ENCODE assay signal across 21 cellular contexts in genomic region chr1:38424677-38425076, GRCh38.
"Had no signal": no experiment of that assay in that cellular context is flagged by ENCODE, and none has a peak within 500 bp of the region (broad histone marks: within the 10 kb centered on the region; RNA-seq: fewer than 3 reads in every experiment).

No MANE protein-coding gene starts in this region.

- H3K27ac Mint-ChIP-seq: naive thymus-derived CD4-positive, alpha-beta T cell; stimulated activated memory B cell treated with anti-CD40 and anti-IgM and Interleukin-4, amounts not matched to agents 10 μg/mL and 1 μg/mL and 100 μg/mL, for 72 hours; stimulated activated naive CD8-positive, alpha-beta T cell treated with anti-CD3 and anti-CD28 coated beads, Interleukin-15, Interleukin-2, amounts not matched to agents 100 ng/mL and 50 ng/mL, for 24 hours had no signal

- H3K36me3 Mint-ChIP-seq: stimulated activated memory B cell treated with anti-CD40 and anti-IgM and Interleukin-4, amounts not matched to agents 10 μg/mL and 1 μg/mL and 100 μg/mL, for 72 hours had no signal

- H3K4me3 Mint-ChIP-seq: naive thymus-derived CD4-positive, alpha-beta T cell; stimulated activated memory B cell treated with anti-CD40 and anti-IgM and Interleukin-4, amounts not matched to agents 10 μg/mL and 1 μg/mL and 100 μg/mL, for 72 hours; stimulated activated naive CD8-positive, alpha-beta T cell treated with anti-CD3 and anti-CD28 coated beads, Interleukin-15, Interleukin-2, amounts not matched to agents 100 ng/mL and 50 ng/mL, for 24 hours had no signal

- H3K27me3 Mint-ChIP-seq: stimulated activated memory B cell treated with anti-CD40 and anti-IgM and Interleukin-4, amounts not matched to agents 10 μg/mL and 1 μg/mL and 100 μg/mL, for 72 hours had no signal

- H3K27ac ChIP-seq: dorsolateral prefrontal cortex, heart left ventricle, spleen, tibial artery, upper lobe of left lung, uterus had no signal

- H3K4me3 ChIP-seq: dorsolateral prefrontal cortex, heart left ventricle, lung, spleen, tibial artery, upper lobe of left lung, uterus had no signal

- H3K4me1 ChIP-seq: heart left ventricle, spleen, tibial artery, uterus had no signal

- H3K4me1 Mint-ChIP-seq: naive thymus-derived CD4-positive, alpha-beta T cell had no signal

- H3K9me3 ChIP-seq: tibial artery, upper lobe of left lung, uterus had no signal

- H3K27me3 ChIP-seq: dorsolateral prefrontal cortex, tibial artery, upper lobe of left lung, uterus had no signal

- DNase-seq: cortex of kidney; dorsolateral prefrontal cortex; effector CD8-positive, alpha-beta T cell; heart left ventricle; hippocampal formation; left colon; left ventricle myocardium superior; naive thymus-derived CD4-positive, alpha-beta T cell; posterior cingulate gyrus; spleen; stimulated activated CD4-positive, alpha-beta T cell treated with anti-CD3 and anti-CD28 coated beads, Interleukin-15, amount 100 ng/mL, for 24 hours; stimulated activated CD4-positive, alpha-beta T cell treated with anti-CD3 and anti-CD28 coated beads, Interleukin-1b, Interleukin-23, amount 100 ng/mL, for 48 hours; stimulated activated CD4-positive, alpha-beta T cell treated with anti-CD3 and anti-CD28 coated beads, Interleukin-4, amount 100 ng/mL, for 24 hours; tibial artery; upper lobe of left lung; uterus had no signal

- ATAC-seq: esophagus mucosa; heart left ventricle; left colon; left ventricle myocardium superior; naive thymus-derived CD4-positive, alpha-beta T cell; sciatic nerve; stimulated activated memory B cell treated with anti-CD40 and anti-IgM and Interleukin-4, amounts not matched to agents 10 μg/mL and 1 μg/mL and 100 μg/mL, for 72 hours had no signal

- H3K36me3 ChIP-seq: heart left ventricle, spleen, tibial artery, upper lobe of left lung, uterus had no signal
